23 cellular contexts compared by ENCODE assay signal in genomic region chr15:88747626-88748025, GRCh38. TPM values are rescaled to one million over a fixed set of nuclear protein-coding genes. Genes with fewer than 3 reads are reported as not detected.
"Had no signal": no experiment of that assay in that cellular context is flagged by ENCODE, and none has a peak within 500 bp of the region (broad histone marks: within the 10 kb centered on the region; RNA-seq: fewer than 3 reads in every experiment).

No MANE protein-coding gene starts in this region.

- H3K9me3 Mint-ChIP-seq: activated naive CD8-positive, alpha-beta T cell treated with anti-CD3 and anti-CD28 coated beads, Interleukin-2, amount 10 ng/mL, durations not matched to agents 7 days and 5 days had no signal

- ATAC-seq: activated CD8-positive, alpha-beta T cell treated with anti-CD3 and anti-CD28 coated beads, Interleukin-2, amount 10 ng/mL, durations not matched to agents 7 days and 5 days; T-helper 17 cell; WTC11 had no signal

- H3K27ac Mint-ChIP-seq: activated CD8-positive, alpha-beta T cell treated with anti-CD3 and anti-CD28 coated beads, Interleukin-2, amount 10 ng/mL, durations not matched to agents 7 days and 5 days; activated naive CD8-positive, alpha-beta T cell treated with anti-CD3 and anti-CD28 coated beads, Interleukin-2, amount 10 ng/mL, durations not matched to agents 7 days and 5 days; T-helper 17 cell; WTC11 had no signal

- H3K36me3 Mint-ChIP-seq: activated naive CD8-positive, alpha-beta T cell treated with anti-CD3 and anti-CD28 coated beads, Interleukin-2, amount 10 ng/mL, durations not matched to agents 7 days and 5 days; WTC11 had no signal

- H3K4me3 Mint-ChIP-seq: activated CD8-positive, alpha-beta T cell treated with anti-CD3 and anti-CD28 coated beads, Interleukin-2, amount 10 ng/mL, durations not matched to agents 7 days and 5 days; activated naive CD8-positive, alpha-beta T cell treated with anti-CD3 and anti-CD28 coated beads, Interleukin-2, amount 10 ng/mL, durations not matched to agents 7 days and 5 days; T-helper 17 cell; WTC11 had no signal

- DNase-seq: activated CD4-positive, alpha-beta T cell treated with anti-CD3 and anti-CD28 coated beads for 48 hours; activated CD4-positive, alpha-beta T cell treated with anti-CD3 and anti-CD28 coated beads, Interleukin-2, amount 50 U/mL, for 4 hours; activated CD4-positive, CD25-positive, alpha-beta regulatory T cell treated with anti-CD3 and anti-CD28 coated beads, Interleukin-2, amount 50 U/mL, for 72 hours; activated CD8-positive, alpha-beta memory T cell treated with anti-CD3 and anti-CD28 coated beads, Interleukin-2, amount 50 U/mL, for 48 hours; activated CD8-positive, alpha-beta T cell treated with anti-CD3 and anti-CD28 coated beads, Interleukin-2, amount 10 ng/mL, durations not matched to agents 7 days and 5 days; activated naive CD4-positive, alpha-beta T cell treated with anti-CD3 and anti-CD28 coated beads, Interleukin-2, amount 50 U/mL, for 16 hours; activated naive CD8-positive, alpha-beta T cell treated with anti-CD3 and anti-CD28 coated beads, Interleukin-2, amount 10 ng/mL, durations not matched to agents 7 days and 5 days; activated T-cell treated with anti-CD3 and anti-CD28 coated beads, Interleukin-2, amount 50 U/mL, for 1 hour; amniotic stem cell; central memory CD4-positive, alpha-beta T cell; KG1; NCI-H1048; NCI-H146; NCI-H187 treated with DMSO at 0.1 percent for 48 hours; NCI-H2081 treated with DMSO at 0.1 percent for 48 hours; NCI-H446; NCI-H524; PC-9; SHP77 treated with DMSO at 0.1 percent for 48 hours; T-helper 17 cell; T-helper 9 cell had no signal

- H3K27ac ChIP-seq: PC-9 had no signal

- H2AFZ ChIP-seq: PC-9 had no signal

- H3K4me2 ChIP-seq: PC-9 had no signal

- H3K4me3 ChIP-seq: PC-9 had no signal

- H3K4me1 Mint-ChIP-seq: activated naive CD8-positive, alpha-beta T cell treated with anti-CD3 and anti-CD28 coated beads, Interleukin-2, amount 10 ng/mL, durations not matched to agents 7 days and 5 days had no signal

RNA-seq across cellular contexts. Expression of gene ACAN, which starts 55.6 kb away (rescaled TPM):
- total RNA-seq: activated CD8-positive, alpha-beta T cell treated with anti-CD3 and anti-CD28 coated beads, Interleukin-2, amount 10 ng/mL, durations not matched to agents 7 days and 5 days; activated naive CD8-positive, alpha-beta T cell treated with anti-CD3 and anti-CD28 coated beads, Interleukin-2, amount 10 ng/mL, durations not matched to agents 7 days and 5 days; M059J; PC-9; T-helper 17 cell had no signal
